Comparison of ENCODE assay signal across 14 cellular contexts in genomic region chr3:113055201-113055600, GRCh38.
"Had no signal": no experiment of that assay in that cellular context is flagged by ENCODE, and none has a peak within 500 bp of the region (broad histone marks: within the 10 kb centered on the region; RNA-seq: fewer than 3 reads in every experiment).

No MANE protein-coding gene starts in this region.

- H3K36me3 ChIP-seq: cardiac muscle cell, right atrium auricular region, tibial artery had no signal

- H3K4me3 Mint-ChIP-seq: activated CD4-positive, alpha-beta memory T cell treated with anti-CD3 and anti-CD28 coated beads, Interleukin-2, amount 10 ng/mL, durations not matched to agents 7 days and 5 days; activated T-cell treated with anti-CD3 and anti-CD28 coated beads, Interleukin-2, amount 50 U/mL, for 72 hours; naive B cell; T-helper 2 cell treated with Interferon-gamma antibody and Interleukin-4, amounts not matched to agents 5 μg/mL and 100 μg/mL, for 36 hours had no signal

- H3K4me3 ChIP-seq: cardiac muscle cell, right atrium auricular region, tibial artery had no signal

- DNase-seq: activated CD4-positive, alpha-beta memory T cell treated with anti-CD3 and anti-CD28 coated beads, Interleukin-2, amount 10 ng/mL, durations not matched to agents 7 days and 5 days; activated CD8-positive, alpha-beta memory T cell treated with anti-CD3 and anti-CD28 coated beads, Interleukin-2, amount 50 U/mL, for 4 hours; activated naive CD4-positive, alpha-beta T cell; activated T-cell treated with anti-CD3 and anti-CD28 coated beads, Interleukin-2, amount 50 U/mL, for 72 hours; left cardiac atrium; naive B cell; posterior cingulate gyrus; small intestine; tibial artery had no signal

- H3K4me1 ChIP-seq: foreskin keratinocyte had no signal

- H3K27ac Mint-ChIP-seq: activated CD4-positive, alpha-beta memory T cell treated with anti-CD3 and anti-CD28 coated beads, Interleukin-2, amount 10 ng/mL, durations not matched to agents 7 days and 5 days; activated T-cell treated with anti-CD3 and anti-CD28 coated beads, Interleukin-2, amount 50 U/mL, for 72 hours; naive B cell; T-helper 2 cell treated with Interferon-gamma antibody and Interleukin-4, amounts not matched to agents 5 μg/mL and 100 μg/mL, for 36 hours had no signal

- H3K27ac ChIP-seq: cardiac muscle cell, foreskin keratinocyte, right atrium auricular region, tibial artery, VCaP had no signal

- H3K27me3 Mint-ChIP-seq: activated CD4-positive, alpha-beta memory T cell treated with anti-CD3 and anti-CD28 coated beads, Interleukin-2, amount 10 ng/mL, durations not matched to agents 7 days and 5 days; naive B cell had no signal

- H3K9me3 ChIP-seq: right atrium auricular region, tibial artery had no signal

- H3K27me3 ChIP-seq: cardiac muscle cell, foreskin keratinocyte, right atrium auricular region, tibial artery had no signal

- H3K9me3 Mint-ChIP-seq: activated CD4-positive, alpha-beta memory T cell treated with anti-CD3 and anti-CD28 coated beads, Interleukin-2, amount 10 ng/mL, durations not matched to agents 7 days and 5 days; activated T-cell treated with anti-CD3 and anti-CD28 coated beads, Interleukin-2, amount 50 U/mL, for 72 hours; naive B cell; T-helper 2 cell treated with Interferon-gamma antibody and Interleukin-4, amounts not matched to agents 5 μg/mL and 100 μg/mL, for 36 hours had no signal

- ATAC-seq: activated T-cell treated with anti-CD3 and anti-CD28 coated beads, Interleukin-2, amount 50 U/mL, for 72 hours; foreskin keratinocyte had no signal

- H3K36me3 Mint-ChIP-seq: naive B cell had no signal
